In the genomic region with DNA sequence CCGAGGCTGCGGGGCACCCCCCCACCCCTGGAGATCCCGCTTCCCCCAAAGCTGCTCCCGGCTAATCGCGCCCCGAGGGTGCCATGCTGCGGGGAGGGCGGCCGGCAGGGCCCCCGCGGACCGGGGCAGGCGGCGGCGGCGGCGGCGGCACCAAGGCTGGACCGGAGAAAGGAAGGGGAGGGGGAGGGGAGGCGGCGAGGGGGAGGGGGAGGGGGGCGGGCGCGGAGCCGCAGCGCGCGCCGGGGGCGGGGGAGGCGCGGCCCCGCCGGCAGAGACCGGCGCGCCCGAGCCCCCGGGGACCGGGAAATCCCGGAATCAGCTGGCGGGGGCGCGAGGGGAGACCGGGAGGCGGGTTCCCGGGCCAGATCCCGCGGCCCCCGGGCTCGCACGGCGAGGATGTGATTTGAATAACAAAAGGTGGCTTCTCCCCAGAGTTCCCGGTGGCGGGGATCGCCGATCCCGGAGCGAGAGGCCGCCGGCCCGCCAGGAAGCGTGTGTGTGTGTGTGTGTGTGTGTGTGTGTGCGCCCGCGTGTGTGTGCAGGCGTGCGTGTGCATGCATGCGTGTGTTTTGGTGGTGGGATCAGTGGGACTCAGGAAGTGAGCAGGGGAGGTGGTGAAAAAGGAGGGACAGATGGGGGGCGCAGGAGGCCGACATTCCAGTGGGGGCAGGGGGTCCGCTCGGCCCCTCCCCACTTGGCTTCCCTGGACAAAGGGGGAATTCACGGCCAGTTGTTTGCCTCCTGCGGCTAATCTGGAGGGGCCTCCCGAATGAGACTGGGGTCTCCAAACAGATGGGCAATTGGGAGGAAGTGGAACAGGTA, we compare ENCODE assay signal across 1 cellular context.
TF ChIP-seq lines count a peak whose summit lies in the region.

No MANE protein-coding gene starts in this region.

TF ChIP-seq in K562, 482 proteins besides CTCF, POLR2A, EP300 and RAD21 (continued from another document and continues in another):
- TF ChIP-seq PHF20 (IDR thresholded peaks at IDR 0.05; ENCODE audit: partially characterized antibody) (peak; percentile 66), NFE2L1 (tag; IDR thresholded peaks at IDR 0.05; ENCODE audit: borderline replicate concordance, low read depth) (no peak), ZNF347 (CRISPR knock-in tag; IDR thresholded peaks at IDR 0.05; ENCODE audit: low read depth) (no peak), SMAD1 (IDR thresholded peaks at IDR 0.05; ENCODE audit: low read depth, low read length, partially characterized antibody) (no peak), ZNF282 (CRISPR knock-in tag; IDR thresholded peaks at IDR 0.05) (no peak), KLF1 (tag; IDR thresholded peaks at IDR 0.05) (no peak), CBFB (CRISPR knock-in tag; IDR thresholded peaks at IDR 0.05) (no peak), SMAD4 (CRISPR knock-in tag; conservative IDR thresholded peaks at IDR 0.05) (peak; percentile 77), ARID1B (IDR thresholded peaks at IDR 0.05) (peak; percentile 73), SMARCB1 (IDR thresholded peaks at IDR 0.05; ENCODE audit: insufficient read length, low read depth) (no peak), GABPA (tag; conservative IDR thresholded peaks at IDR 0.05; ENCODE audit: low read depth) (peak; percentile 68), ZKSCAN8 (CRISPR knock-in tag; IDR thresholded peaks at IDR 0.05) (no peak), TRIM24 (IDR thresholded peaks at IDR 0.05) (peak; percentile 39 to 61; a peak in 3 of 4 replicates), FOXK2 (conservative IDR thresholded peaks at IDR 0.05 in 1 of 2, IDR thresholded peaks at IDR 0.05 in 1 of 2; ENCODE audit: low read depth in 2 of 2) (peak in 1 of 2 experiments; percentile 37; a peak in 1 of 4 replicates), LARP7 (IDR thresholded peaks at IDR 0.05) (peak; percentile 93; the same call in 1 of the 2 replicates), ZNF778 (CRISPR knock-in tag; IDR thresholded peaks at IDR 0.05) (no peak), CHCHD3 (CRISPR knock-in tag; IDR thresholded peaks at IDR 0.05) (no peak), ZNF77 (CRISPR knock-in tag; IDR thresholded peaks at IDR 0.05) (no peak), ADNP (tag; IDR thresholded peaks at IDR 0.05) (no peak), SMARCA5 (IDR thresholded peaks at IDR 0.05) (peak; percentile 62; the same call in 1 of the 2 replicates), RBBP5 (IDR thresholded peaks at IDR 0.05; ENCODE audit: borderline replicate concordance, insufficient read depth, low read length, poor library complexity, severe bottlenecking) (no peak), MCM3 (IDR thresholded peaks at IDR 0.05) (no peak), ZNF184 (CRISPR knock-in tag; IDR thresholded peaks at IDR 0.05) (no peak), KDM1A (IDR thresholded peaks at IDR 0.05) (peak in 1 of 2 experiments; percentile 92; a peak in 2 of 4 replicates), THRAP3 (IDR thresholded peaks at IDR 0.05; ENCODE audit: borderline replicate concordance) (no peak), NRF1 (conservative IDR thresholded peaks at IDR 0.05 in 1 of 2, IDR thresholded peaks at IDR 0.05 in 1 of 2) (peak; percentile 42 to 63; a peak in 3 of 4 replicates), ZNF589 (CRISPR knock-in tag; IDR thresholded peaks at IDR 0.05; ENCODE audit: low read depth) (0 out of 2 replicates have a peak, but pooled peaks have one; percentile 19), HNRNPL (IDR thresholded peaks at IDR 0.05; ENCODE audit: low read depth, low read length) (no peak), NCOA4 (IDR thresholded peaks at IDR 0.05; ENCODE audit: partially characterized antibody) (no peak), BACH1 (tag; IDR thresholded peaks at IDR 0.05) (no peak), MAFK (IDR thresholded peaks at IDR 0.05; ENCODE audit: low read length) (no peak), SNRNP70 (optimal IDR thresholded peaks at IDR 0.05; ENCODE audit: low read depth, low read length) (no peak), NCOA1 (IDR thresholded peaks at IDR 0.05; ENCODE audit: low read depth) (no peak), U2AF2 (optimal IDR thresholded peaks at IDR 0.05; ENCODE audit: low read depth, low read length) (no peak), KAT8 (IDR thresholded peaks at IDR 0.05; ENCODE audit: low read depth) (no peak), SMARCA4 (IDR thresholded peaks at IDR 0.05) (peak; percentile 68; the same call in 1 of the 2 replicates), GATAD2A (IDR thresholded peaks at IDR 0.05) (no peak), RAD51 (IDR thresholded peaks at IDR 0.05; ENCODE audit: borderline replicate concordance, low read depth) (no peak), CHD4 (IDR thresholded peaks at IDR 0.05; ENCODE audit: insufficient read depth, insufficient replicate concordance, low read depth, low read length, poor library complexity, severe bottlenecking) (no peak), CAMTA2 (CRISPR knock-in tag; conservative IDR thresholded peaks at IDR 0.05) (no peak), FOXJ3 (CRISPR knock-in tag; IDR thresholded peaks at IDR 0.05) (no peak), MED1 (CRISPR knock-in tag; IDR thresholded peaks at IDR 0.05; ENCODE audit: borderline replicate concordance) (no peak), ERF (CRISPR knock-in tag; IDR thresholded peaks at IDR 0.05) (no peak), GTF2E2 (tag; IDR thresholded peaks at IDR 0.05) (no peak), CCNT2 (IDR thresholded peaks at IDR 0.05; ENCODE audit: borderline replicate concordance, extremely low read depth, insufficient read length, low read depth, low read length) (peak; percentile 63), SNIP1 (IDR thresholded peaks at IDR 0.05; ENCODE audit: low read depth) (no peak), NR1H2 (CRISPR knock-in tag; IDR thresholded peaks at IDR 0.05) (no peak), RBM22 (IDR thresholded peaks at IDR 0.05; ENCODE audit: low read depth, low read length, poor library complexity, severe bottlenecking) (no peak), HEY1 (CRISPR knock-in tag; IDR thresholded peaks at IDR 0.05; ENCODE audit: borderline replicate concordance) (no peak), ZNF217 (CRISPR knock-in tag; IDR thresholded peaks at IDR 0.05) (no peak), SP2 (IDR thresholded peaks at IDR 0.05; ENCODE audit: extremely low read depth, low read depth, low read length, poor library complexity, severe bottlenecking) (no peak), NONO (IDR thresholded peaks at IDR 0.05; ENCODE audit: low read depth in 2 of 2, low read length in 1 of 2) (no peak), SIN3B (IDR thresholded peaks at IDR 0.05; ENCODE audit: low read depth) (no peak)
- TF ChIP-seq, protein P1, sequence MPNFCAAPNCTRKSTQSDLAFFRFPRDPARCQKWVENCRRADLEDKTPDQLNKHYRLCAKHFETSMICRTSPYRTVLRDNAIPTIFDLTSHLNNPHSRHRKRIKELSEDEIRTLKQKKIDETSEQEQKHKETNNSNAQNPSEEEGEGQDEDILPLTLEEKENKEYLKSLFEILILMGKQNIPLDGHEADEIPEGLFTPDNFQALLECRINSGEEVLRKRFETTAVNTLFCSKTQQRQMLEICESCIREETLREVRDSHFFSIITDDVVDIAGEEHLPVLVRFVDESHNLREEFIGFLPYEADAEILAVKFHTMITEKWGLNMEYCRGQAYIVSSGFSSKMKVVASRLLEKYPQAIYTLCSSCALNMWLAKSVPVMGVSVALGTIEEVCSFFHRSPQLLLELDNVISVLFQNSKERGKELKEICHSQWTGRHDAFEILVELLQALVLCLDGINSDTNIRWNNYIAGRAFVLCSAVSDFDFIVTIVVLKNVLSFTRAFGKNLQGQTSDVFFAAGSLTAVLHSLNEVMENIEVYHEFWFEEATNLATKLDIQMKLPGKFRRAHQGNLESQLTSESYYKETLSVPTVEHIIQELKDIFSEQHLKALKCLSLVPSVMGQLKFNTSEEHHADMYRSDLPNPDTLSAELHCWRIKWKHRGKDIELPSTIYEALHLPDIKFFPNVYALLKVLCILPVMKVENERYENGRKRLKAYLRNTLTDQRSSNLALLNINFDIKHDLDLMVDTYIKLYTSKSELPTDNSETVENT (CRISPR knock-in tag; IDR thresholded peaks at IDR 0.05): no peak
- TF ChIP-seq, protein P2, sequence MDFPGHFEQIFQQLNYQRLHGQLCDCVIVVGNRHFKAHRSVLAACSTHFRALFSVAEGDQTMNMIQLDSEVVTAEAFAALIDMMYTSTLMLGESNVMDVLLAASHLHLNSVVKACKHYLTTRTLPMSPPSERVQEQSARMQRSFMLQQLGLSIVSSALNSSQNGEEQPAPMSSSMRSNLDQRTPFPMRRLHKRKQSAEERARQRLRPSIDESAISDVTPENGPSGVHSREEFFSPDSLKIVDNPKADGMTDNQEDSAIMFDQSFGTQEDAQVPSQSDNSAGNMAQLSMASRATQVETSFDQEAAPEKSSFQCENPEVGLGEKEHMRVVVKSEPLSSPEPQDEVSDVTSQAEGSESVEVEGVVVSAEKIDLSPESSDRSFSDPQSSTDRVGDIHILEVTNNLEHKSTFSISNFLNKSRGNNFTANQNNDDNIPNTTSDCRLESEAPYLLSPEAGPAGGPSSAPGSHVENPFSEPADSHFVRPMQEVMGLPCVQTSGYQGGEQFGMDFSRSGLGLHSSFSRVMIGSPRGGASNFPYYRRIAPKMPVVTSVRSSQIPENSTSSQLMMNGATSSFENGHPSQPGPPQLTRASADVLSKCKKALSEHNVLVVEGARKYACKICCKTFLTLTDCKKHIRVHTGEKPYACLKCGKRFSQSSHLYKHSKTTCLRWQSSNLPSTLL (IDR thresholded peaks at IDR 0.05): no peak
- TF ChIP-seq, protein P3, sequence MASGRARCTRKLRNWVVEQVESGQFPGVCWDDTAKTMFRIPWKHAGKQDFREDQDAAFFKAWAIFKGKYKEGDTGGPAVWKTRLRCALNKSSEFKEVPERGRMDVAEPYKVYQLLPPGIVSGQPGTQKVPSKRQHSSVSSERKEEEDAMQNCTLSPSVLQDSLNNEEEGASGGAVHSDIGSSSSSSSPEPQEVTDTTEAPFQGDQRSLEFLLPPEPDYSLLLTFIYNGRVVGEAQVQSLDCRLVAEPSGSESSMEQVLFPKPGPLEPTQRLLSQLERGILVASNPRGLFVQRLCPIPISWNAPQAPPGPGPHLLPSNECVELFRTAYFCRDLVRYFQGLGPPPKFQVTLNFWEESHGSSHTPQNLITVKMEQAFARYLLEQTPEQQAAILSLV (tag; IDR thresholded peaks at IDR 0.05): no peak
- TF ChIP-seq, protein P4, sequence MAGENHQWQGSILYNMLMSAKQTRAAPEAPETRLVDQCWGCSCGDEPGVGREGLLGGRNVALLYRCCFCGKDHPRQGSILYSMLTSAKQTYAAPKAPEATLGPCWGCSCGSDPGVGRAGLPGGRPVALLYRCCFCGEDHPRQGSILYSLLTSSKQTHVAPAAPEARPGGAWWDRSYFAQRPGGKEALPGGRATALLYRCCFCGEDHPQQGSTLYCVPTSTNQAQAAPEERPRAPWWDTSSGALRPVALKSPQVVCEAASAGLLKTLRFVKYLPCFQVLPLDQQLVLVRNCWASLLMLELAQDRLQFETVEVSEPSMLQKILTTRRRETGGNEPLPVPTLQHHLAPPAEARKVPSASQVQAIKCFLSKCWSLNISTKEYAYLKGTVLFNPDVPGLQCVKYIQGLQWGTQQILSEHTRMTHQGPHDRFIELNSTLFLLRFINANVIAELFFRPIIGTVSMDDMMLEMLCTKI (IDR thresholded peaks at IDR 0.05; ENCODE audit: partially characterized antibody): no peak
- TF ChIP-seq, protein P5, sequence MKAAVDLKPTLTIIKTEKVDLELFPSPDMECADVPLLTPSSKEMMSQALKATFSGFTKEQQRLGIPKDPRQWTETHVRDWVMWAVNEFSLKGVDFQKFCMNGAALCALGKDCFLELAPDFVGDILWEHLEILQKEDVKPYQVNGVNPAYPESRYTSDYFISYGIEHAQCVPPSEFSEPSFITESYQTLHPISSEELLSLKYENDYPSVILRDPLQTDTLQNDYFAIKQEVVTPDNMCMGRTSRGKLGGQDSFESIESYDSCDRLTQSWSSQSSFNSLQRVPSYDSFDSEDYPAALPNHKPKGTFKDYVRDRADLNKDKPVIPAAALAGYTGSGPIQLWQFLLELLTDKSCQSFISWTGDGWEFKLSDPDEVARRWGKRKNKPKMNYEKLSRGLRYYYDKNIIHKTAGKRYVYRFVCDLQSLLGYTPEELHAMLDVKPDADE (conservative IDR thresholded peaks at IDR 0.05; ENCODE audit: control insufficient read depth, low read depth, low read length): peak; percentile 44; the same call in 1 of the 2 replicates
- TF ChIP-seq, protein P6, sequence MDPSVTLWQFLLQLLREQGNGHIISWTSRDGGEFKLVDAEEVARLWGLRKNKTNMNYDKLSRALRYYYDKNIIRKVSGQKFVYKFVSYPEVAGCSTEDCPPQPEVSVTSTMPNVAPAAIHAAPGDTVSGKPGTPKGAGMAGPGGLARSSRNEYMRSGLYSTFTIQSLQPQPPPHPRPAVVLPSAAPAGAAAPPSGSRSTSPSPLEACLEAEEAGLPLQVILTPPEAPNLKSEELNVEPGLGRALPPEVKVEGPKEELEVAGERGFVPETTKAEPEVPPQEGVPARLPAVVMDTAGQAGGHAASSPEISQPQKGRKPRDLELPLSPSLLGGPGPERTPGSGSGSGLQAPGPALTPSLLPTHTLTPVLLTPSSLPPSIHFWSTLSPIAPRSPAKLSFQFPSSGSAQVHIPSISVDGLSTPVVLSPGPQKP (CRISPR knock-in tag; IDR thresholded peaks at IDR 0.05): no peak
- TF ChIP-seq, protein P7, sequence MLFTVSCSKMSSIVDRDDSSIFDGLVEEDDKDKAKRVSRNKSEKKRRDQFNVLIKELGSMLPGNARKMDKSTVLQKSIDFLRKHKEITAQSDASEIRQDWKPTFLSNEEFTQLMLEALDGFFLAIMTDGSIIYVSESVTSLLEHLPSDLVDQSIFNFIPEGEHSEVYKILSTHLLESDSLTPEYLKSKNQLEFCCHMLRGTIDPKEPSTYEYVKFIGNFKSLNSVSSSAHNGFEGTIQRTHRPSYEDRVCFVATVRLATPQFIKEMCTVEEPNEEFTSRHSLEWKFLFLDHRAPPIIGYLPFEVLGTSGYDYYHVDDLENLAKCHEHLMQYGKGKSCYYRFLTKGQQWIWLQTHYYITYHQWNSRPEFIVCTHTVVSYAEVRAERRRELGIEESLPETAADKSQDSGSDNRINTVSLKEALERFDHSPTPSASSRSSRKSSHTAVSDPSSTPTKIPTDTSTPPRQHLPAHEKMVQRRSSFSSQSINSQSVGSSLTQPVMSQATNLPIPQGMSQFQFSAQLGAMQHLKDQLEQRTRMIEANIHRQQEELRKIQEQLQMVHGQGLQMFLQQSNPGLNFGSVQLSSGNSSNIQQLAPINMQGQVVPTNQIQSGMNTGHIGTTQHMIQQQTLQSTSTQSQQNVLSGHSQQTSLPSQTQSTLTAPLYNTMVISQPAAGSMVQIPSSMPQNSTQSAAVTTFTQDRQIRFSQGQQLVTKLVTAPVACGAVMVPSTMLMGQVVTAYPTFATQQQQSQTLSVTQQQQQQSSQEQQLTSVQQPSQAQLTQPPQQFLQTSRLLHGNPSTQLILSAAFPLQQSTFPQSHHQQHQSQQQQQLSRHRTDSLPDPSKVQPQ (CRISPR knock-in tag; IDR thresholded peaks at IDR 0.05; ENCODE audit: borderline replicate concordance): no peak
- TF ChIP-seq, protein P8, sequence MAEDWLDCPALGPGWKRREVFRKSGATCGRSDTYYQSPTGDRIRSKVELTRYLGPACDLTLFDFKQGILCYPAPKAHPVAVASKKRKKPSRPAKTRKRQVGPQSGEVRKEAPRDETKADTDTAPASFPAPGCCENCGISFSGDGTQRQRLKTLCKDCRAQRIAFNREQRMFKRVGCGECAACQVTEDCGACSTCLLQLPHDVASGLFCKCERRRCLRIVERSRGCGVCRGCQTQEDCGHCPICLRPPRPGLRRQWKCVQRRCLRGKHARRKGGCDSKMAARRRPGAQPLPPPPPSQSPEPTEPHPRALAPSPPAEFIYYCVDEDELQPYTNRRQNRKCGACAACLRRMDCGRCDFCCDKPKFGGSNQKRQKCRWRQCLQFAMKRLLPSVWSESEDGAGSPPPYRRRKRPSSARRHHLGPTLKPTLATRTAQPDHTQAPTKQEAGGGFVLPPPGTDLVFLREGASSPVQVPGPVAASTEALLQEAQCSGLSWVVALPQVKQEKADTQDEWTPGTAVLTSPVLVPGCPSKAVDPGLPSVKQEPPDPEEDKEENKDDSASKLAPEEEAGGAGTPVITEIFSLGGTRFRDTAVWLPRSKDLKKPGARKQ (CRISPR knock-in tag; IDR thresholded peaks at IDR 0.05): no peak
